Comparison of ENCODE assay signal across 1 cellular context in genomic region chr6:158660331-158660730, GRCh38.
TF ChIP-seq lines count a peak whose summit lies in the region.

No MANE protein-coding gene starts in this region.

TF ChIP-seq in GM23338, 12 proteins besides CTCF, POLR2A, EP300 and RAD21 (continued from another document):
- TF ChIP-seq ETS1 (IDR thresholded peaks at IDR 0.05) (no peak), ZNF331 (CRISPR knock-in tag; IDR thresholded peaks at IDR 0.05; ENCODE audit: low read depth) (no peak)
